9 cellular contexts compared by ENCODE assay signal in genomic region chr11:130145975-130146776, GRCh38. TPM values are rescaled to one million over a fixed set of nuclear protein-coding genes. Genes with fewer than 3 reads are reported as not detected.
DNase-seq lines count a peak whose midpoint lies in the region; ATAC-seq, FAIRE-seq and TF ChIP-seq lines count a peak whose summit lies in the region.
"Had no signal": no experiment of that assay in that cellular context is flagged by ENCODE, and none has a peak within 500 bp of the region (broad histone marks: within the 10 kb centered on the region; RNA-seq: fewer than 3 reads in every experiment).

No MANE protein-coding gene starts in this region.

- no peak overlapping the region for H3K27ac ChIP-seq in AG04450 (ENCODE audit: low read depth, low read length)
- H3K27ac ChIP-seq in K562 (ENCODE audit: extremely low read depth, low read depth, low read length): no peak overlapping the region

- H3K36me3 ChIP-seq in K562 (ENCODE audit: control insufficient read depth, insufficient read depth, low read length): peaks cover 50% of the 10 kb centered on the region

- peak; percentile 27 for ATAC-seq in HG03175 (IDR thresholded peaks at IDR 0.05; ENCODE audit: unreplicated experiment)
- ATAC-seq in K562: peak; percentile 60
- ATAC-seq in left colon: peak; percentile 76
- ATAC-seq in HG02970 (IDR thresholded peaks at IDR 0.05; ENCODE audit: low FRiP score, unreplicated experiment): no peak

- intact Hi-C loops in K562 (cut with micrococcal nuclease): no loop called here
- intact Hi-C loops in left colon (cut with DNase I, micrococcal nuclease): no loop called here

- peaks cover 4% of the 10 kb centered on the region for H3K9me1 ChIP-seq in K562 (ENCODE audit: control insufficient read depth, insufficient read depth, low read length)

- H3K4me3 ChIP-seq in AG04450 (ENCODE audit: low read depth, low read length) (no peak overlapping the region), K562 (no peak overlapping the region)

- no peak for TF ChIP-seq EP300 in K562 (IDR thresholded peaks at IDR 0.05; ENCODE audit: low read length)

- H3K27me3 ChIP-seq in AG04450 (ENCODE audit: control insufficient read depth, insufficient read depth, low read length): no peaks in the 10 kb centered on the region
- H3K27me3 ChIP-seq in K562 (ENCODE audit: control insufficient read depth in 2 of 2, insufficient read depth in 2 of 2, low read length in 2 of 2): no peaks in the 10 kb centered on the region

- no peak for TF ChIP-seq RAD21 in K562 (CRISPR knock-in tag; conservative IDR thresholded peaks at IDR 0.05 in 1 of 2, IDR thresholded peaks at IDR 0.05 in 1 of 2)

- in situ Hi-C loops in K562 (cut with MboI): no loop called here

- TF ChIP-seq POLR2A in K562 (conservative IDR thresholded peaks at IDR 0.05): no peak

- H4K20me1 ChIP-seq in K562 (replicated peaks; ENCODE audit: control insufficient read depth, insufficient read depth, low read length): 0 out of 2 replicates have a peak, but pooled peaks cover 3% of the 10 kb centered on the region

- H3K9me3 ChIP-seq in AG04450 (ENCODE audit: control insufficient read depth, insufficient read depth, low read length) (no peaks in the 10 kb centered on the region), K562 (replicated peaks; ENCODE audit: control insufficient read depth, insufficient read depth, low read depth, low read length) (no peaks in the 10 kb centered on the region)

- TF ChIP-seq CTCF in AG04450 (IDR thresholded peaks at IDR 0.05; ENCODE audit: low read depth, low read length): peak; percentile 29
- no peak for TF ChIP-seq CTCF in K562 (IDR thresholded peaks at IDR 0.05 in 2 of 3, conservative IDR thresholded peaks at IDR 0.05 in 1 of 3; ENCODE audit: insufficient read depth in 2 of 3, low read depth in 1 of 3, low read length in 3 of 3)

- POLR2A ChIA-PET in AG04450 (lab: Yijun Ruan, JAX) (no interaction called here), K562 (lab: Yijun Ruan, JAX) (interaction anchor here (0.7 to 1.1 kb wide), 4 partner anchors 10 to 371 kb away, joined by 3 to 5 read pairs (median 4); no protein-coding TSS in a partner anchor)

- CTCF ChIA-PET in AG04450 (lab: Charles Lee) (interaction anchor here (0.6 to 1.3 kb wide), 4 partner anchors 220 to 380 kb away, joined by 3 to 6 read pairs (median 4); no protein-coding TSS in a partner anchor), K562 (lab: Yijun Ruan, JAX; ENCODE audit: low intra/inter-chr PET ratio) (no interaction called here)

- WGBS in K562 (ENCODE audit: insufficient coverage, low coverage, missing lambda C conversion rate): 73% methylated on average over 15 of the region's 15 CpGs

- 0 out of 5 replicates have a peak, but pooled peaks cover 0 to 3% of the 10 kb centered on the region in 2 experiments for H3K4me1 ChIP-seq in K562 (replicated peaks in 1 of 2; ENCODE audit: control insufficient read depth in 2 of 2, insufficient read depth in 2 of 2, low read length in 2 of 2)

- H3K9ac ChIP-seq in K562 (ENCODE audit: insufficient read depth in 1 of 2, low read depth in 2 of 2, low read length in 2 of 2): no peak overlapping the region

- H2AFZ ChIP-seq in K562 (ENCODE audit: low read depth, low read length): no peak overlapping the region

- H3K79me2 ChIP-seq in K562 (ENCODE audit: control insufficient read depth, insufficient read depth, low read length): no peaks in the 10 kb centered on the region

- BruUV-seq in K562 (replicated peaks; lab: Mats Ljungman, UMichigan): no TSS peak

- DNase-seq in AG04450 (ENCODE audit: low read depth, low spot score): no peak
- DNase-seq in K562 (ENCODE audit: extremely low read depth in 1 of 4, low spot score in 3 of 4): no peak
- peak; percentile 78 to 94 for DNase-seq in left colon
- DNase-seq in activated CD4-positive, alpha-beta T cell treated with anti-CD3 and anti-CD28 coated beads, Interleukin-2, amount 50 U/mL, for 48 hours: no peak
- DNase-seq in NCI-H187 treated with DMSO at 0.1 percent for 48 hours (lab: John Stamatoyannopoulos, UW): no peak
- no peak for DNase-seq in SHP77 treated with DMSO at 0.1 percent for 48 hours (lab: John Stamatoyannopoulos, UW)

- no peak overlapping the region for H3K4me2 ChIP-seq in K562 (ENCODE audit: insufficient read depth, low read length)

- FAIRE-seq in K562 (lab: Jason Lieb, UNC): no peak
- FAIRE-seq: GM18507 had no signal

TF ChIP-seq in K562, 482 proteins besides CTCF, POLR2A, EP300 and RAD21:
- TF ChIP-seq NCOA6 (IDR thresholded peaks at IDR 0.05) (no peak), RFX1 (IDR thresholded peaks at IDR 0.05) (peak; percentile 28)

RNA-seq across cellular contexts. Expression of gene ST14, which starts 13.4 kb away (rescaled TPM):
- polyA plus RNA-seq in AG04450 (2011; rRNA removed): 0.10 TPM in 1 of 2 replicates, not detected in the other
- polyA minus RNA-seq in AG04450 (2011; rRNA and poly(A)+ RNA removed): not detected in 2 replicates
- total RNA-seq in K562 (2011; cell fraction: chromatin; rRNA removed; ENCODE audit: low replicate concordance): 0.23 TPM in 1 of 2 replicates, not detected in the other
- not detected in 2 replicates for total RNA-seq in K562 (2011; cell fraction: nucleolus; rRNA removed)
- total RNA-seq in K562 (2011; cell fraction: nucleoplasm; rRNA removed): 0.15 TPM in 1 of 2 replicates, not detected in the other
- total RNA-seq in K562 (2014; rRNA removed): not detected in 2 replicates
- not detected in 2 replicates for total RNA-seq in K562 (2014; rRNA removed; fragmentation: Illumina TruSeq; extraction: Trizol)
- not detected in 2 replicates for total RNA-seq in K562 (2015; rRNA removed; fragmentation: Illumina TruSeq; extraction: Trizol)
- 0.20 and 0.36 TPM in 2 replicates for total RNA-seq in K562 (2021)
- polyA plus RNA-seq in K562 (2011; rRNA removed): 0.01 and 0.08 TPM in 2 replicates
- polyA plus RNA-seq in K562 (2011; cell fraction: cytosol; rRNA removed): 0.01 and 0.13 TPM in 2 replicates
- polyA plus RNA-seq in K562 (2011; cell fraction: nucleus; rRNA removed): 0.14 TPM in 1 of 2 replicates, not detected in the other
- polyA plus RNA-seq in K562 (2012): 0.04 and 0.15 TPM in 2 replicates
- polyA plus RNA-seq in K562 (2014; fragmentation: Illumina TruSeq; extraction: Trizol): not detected in 2 replicates
- polyA plus RNA-seq in K562 (2014; fragmentation: Nextera tagmentation; extraction: Ambion mirVana): not detected
- polyA plus RNA-seq in K562 (2014; rRNA removed): not detected in 2 replicates
- polyA minus RNA-seq in K562 (2011; rRNA and poly(A)+ RNA removed): not detected in 2 replicates
- polyA minus RNA-seq in K562 (2011; cell fraction: cytosol; rRNA and poly(A)+ RNA removed): not detected in 2 replicates
- 0.27 TPM in 1 of 2 replicates, not detected in the other for polyA minus RNA-seq in K562 (2011; cell fraction: nucleus; rRNA and poly(A)+ RNA removed)
- 100 to 1,000 TPM; 499 to 535 TPM for total RNA-seq in left colon

Comparison
In these comparisons a context has a peak if more than half of its experiments do, and no peak if none do; other contexts are left out.
1. DNase-seq: peak in left colon (2 of 2); none in AG04450 (single experiment), K562 (0 of 4), activated CD4-positive, alpha-beta T cell treated with anti-CD3 and anti-CD28 coated beads, Interleukin-2, amount 50 U/mL, for 48 hours (0 of 2), NCI-H187 treated with DMSO at 0.1 percent for 48 hours (single experiment) and SHP77 treated with DMSO at 0.1 percent for 48 hours (single experiment).
2. RNA of gene ST14, which starts 13.4 kb away (total RNA-seq): 499 to 535 TPM in left colon; 0.15 to 0.36 TPM in K562; every median in the first group is over 100 times any median in the second.